8 cellular contexts compared by ENCODE assay signal in the genomic region with DNA sequence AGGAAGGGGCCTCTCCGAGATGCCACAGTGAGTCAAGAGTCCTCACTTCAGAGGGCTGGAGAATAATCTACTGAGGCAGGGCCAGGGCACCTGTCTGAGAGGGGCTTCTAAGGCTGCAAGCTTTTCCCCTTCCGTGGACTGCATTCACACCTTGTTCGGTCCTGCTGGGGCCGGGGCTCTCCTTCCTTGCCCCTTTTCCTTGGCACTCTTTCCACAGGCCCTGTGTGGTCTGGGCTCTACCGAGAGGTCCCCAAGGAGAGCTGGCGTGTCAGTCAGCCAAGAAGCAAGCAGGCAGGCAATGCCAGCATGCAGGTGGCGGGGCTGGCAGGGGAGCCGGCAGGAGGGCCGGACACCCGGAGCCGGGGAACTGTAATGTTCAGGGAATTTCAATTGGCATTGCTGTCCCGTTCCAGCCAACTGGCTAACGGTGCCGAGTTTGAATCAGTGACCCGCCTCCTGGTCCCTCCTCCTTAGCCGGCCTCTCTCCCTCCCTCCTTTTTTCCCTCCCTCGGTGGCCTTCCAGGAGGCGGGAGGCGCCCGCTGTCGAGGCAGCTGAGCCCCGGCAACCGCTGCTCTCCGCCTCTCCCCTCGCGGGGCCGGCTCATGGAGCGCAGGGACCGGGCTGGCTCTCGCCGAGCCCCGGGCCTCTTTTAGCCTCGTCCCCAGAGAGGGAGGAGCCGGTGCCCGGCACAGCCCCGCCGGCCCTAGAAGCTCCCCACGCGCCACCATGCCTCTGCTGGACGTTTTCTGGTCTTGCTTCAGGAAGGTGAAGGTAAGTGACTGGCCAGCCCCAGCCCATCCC. TPM values are rescaled to one million over a fixed set of nuclear protein-coding genes. Genes with fewer than 3 reads are reported as not detected.
DNase-seq lines count a peak whose midpoint lies in the region; ATAC-seq and TF ChIP-seq lines count a peak whose summit lies in the region.

A gene with protein sequence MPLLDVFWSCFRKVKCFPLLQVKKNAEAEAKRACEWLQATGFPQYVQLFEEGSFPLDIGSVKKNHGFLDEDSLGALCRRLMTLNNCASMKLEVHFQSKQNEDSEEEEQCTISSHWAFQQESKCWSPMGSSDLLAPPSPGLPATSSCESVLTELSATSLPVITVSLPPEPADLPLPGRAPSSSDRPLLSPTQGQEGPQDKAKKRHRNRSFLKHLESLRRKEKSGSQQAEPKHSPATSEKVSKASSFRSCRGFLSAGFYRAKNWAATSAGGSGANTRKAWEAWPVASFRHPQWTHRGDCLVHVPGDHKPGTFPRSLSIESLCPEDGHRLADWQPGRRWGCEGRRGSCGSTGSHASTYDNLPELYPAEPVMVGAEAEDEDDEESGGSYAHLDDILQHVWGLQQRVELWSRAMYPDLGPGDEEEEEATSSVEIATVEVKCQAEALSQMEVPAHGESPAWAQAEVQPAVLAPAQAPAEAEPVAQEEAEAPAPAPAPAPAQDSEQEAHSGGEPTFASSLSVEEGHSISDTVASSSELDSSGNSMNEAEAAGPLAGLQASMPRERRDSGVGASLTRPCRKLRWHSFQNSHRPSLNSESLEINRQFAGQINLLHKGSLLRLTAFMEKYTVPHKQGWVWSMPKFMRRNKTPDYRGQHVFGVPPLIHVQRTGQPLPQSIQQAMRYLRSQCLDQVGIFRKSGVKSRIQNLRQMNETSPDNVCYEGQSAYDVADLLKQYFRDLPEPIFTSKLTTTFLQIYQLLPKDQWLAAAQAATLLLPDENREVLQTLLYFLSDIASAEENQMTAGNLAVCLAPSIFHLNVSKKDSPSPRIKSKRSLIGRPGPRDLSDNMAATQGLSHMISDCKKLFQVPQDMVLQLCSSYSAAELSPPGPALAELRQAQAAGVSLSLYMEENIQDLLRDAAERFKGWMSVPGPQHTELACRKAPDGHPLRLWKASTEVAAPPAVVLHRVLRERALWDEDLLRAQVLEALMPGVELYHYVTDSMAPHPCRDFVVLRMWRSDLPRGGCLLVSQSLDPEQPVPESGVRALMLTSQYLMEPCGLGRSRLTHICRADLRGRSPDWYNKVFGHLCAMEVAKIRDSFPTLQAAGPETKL (plus strand): TSS at position 511 of the 802 bp plus-strand sequence. CDS start 217 bp downstream, at position 728.

- ATAC-seq in GM21360 (IDR thresholded peaks at IDR 0.05; ENCODE audit: unreplicated experiment) (no peak), HG03469 (IDR thresholded peaks at IDR 0.05; ENCODE audit: unreplicated experiment) (no peak)

- TF ChIP-seq POLR2A in thyroid gland (IDR thresholded peaks at IDR 0.05) = no peak

- no peaks in the 10 kb centered on the region for H3K79me2 ChIP-seq in mammary epithelial cell (ENCODE audit: insufficient read depth, low read length)

- H3K9me3 ChIP-seq in mammary epithelial cell (replicated peaks; ENCODE audit: insufficient read depth, low read length) (no peaks in the 10 kb centered on the region), thyroid gland (no peaks in the 10 kb centered on the region)

- no peaks in the 10 kb centered on the region for H4K20me1 ChIP-seq in mammary epithelial cell (ENCODE audit: insufficient read depth, low read length)

- intact Hi-C loops in mammary epithelial cell (cut with micrococcal nuclease) = no loop called here
- intact Hi-C loops in thyroid gland (cut with DNase I) = no loop called here

- H3K4me1 ChIP-seq in mammary epithelial cell (ENCODE audit: insufficient read depth, low read length) (no peaks in the 10 kb centered on the region), thyroid gland (peaks cover 0 to 3% of the 10 kb centered on the region in 2 donors)

- WGBS in mammary epithelial cell (ENCODE audit: low coverage, missing lambda C conversion rate) = 37% methylated on average over 31 of the region's 40 CpGs
- 0% methylated on average over 2 of the region's 40 CpGs; no CpG with 5 or more reads in 1 of the 2 donors for WGBS in thyroid gland, 2 donors

- no peaks in the 10 kb centered on the region for H3K36me3 ChIP-seq in mammary epithelial cell (ENCODE audit: insufficient read depth, low read length)
- no peaks in the 10 kb centered on the region for H3K36me3 ChIP-seq in thyroid gland

- dilution Hi-C loops in mammary epithelial cell (cut with HindIII; ENCODE audit: low sequenced_read_pairs) = no loop called here

- CTCF ChIA-PET in mammary epithelial cell (lab: Charles Lee; ENCODE audit: low non-redundant PET) = no interaction called here

- H3K4me3 ChIP-seq in mammary epithelial cell (replicated peaks in 1 of 3; ENCODE audit: insufficient read depth in 1 of 3, low read depth in 2 of 3, low read length in 3 of 3) (peak within 1 kb of the TSS in 2 of 3 experiments; percentile 35), thyroid gland (replicated peaks in 1 of 3) (no peak within 1 kb of the TSS)

- peak within 1 kb of the TSS; percentile 72 for H2AFZ ChIP-seq in mammary epithelial cell (ENCODE audit: low read depth, low read length)

- H3K27me3 ChIP-seq in mammary epithelial cell (ENCODE audit: insufficient read depth, low read length) = no peaks in the 10 kb centered on the region
- no peaks in the 10 kb centered on the region for H3K27me3 ChIP-seq in thyroid gland

- BruUV-seq in mammary epithelial cell (replicated peaks; lab: Mats Ljungman, UMichigan) = no TSS peak

- in situ Hi-C loops in mammary epithelial cell (cut with MboI; ENCODE audit: low sequenced_read_pairs in 2 of 2) = no loop called here

- peak; percentile 44 for DNase-seq in HT-29 (ENCODE audit: low spot score)
- DNase-seq in mammary epithelial cell = peak; percentile 34
- peak; percentile 17 for DNase-seq in kidney glomerular epithelial cell (lab: John Stamatoyannopoulos, UW)
- DNase-seq in thyroid gland = peak; percentile 35 to 39
- DNase-seq in SKM-1 (lab: John Stamatoyannopoulos, UW; ENCODE audit: unreplicated experiment) = no peak
- no peak for DNase-seq in activated naive CD4-positive, alpha-beta T cell treated with Interleukin-2 at 50 U/mL for 16 hours

- no peak within 1 kb of the TSS for H3K27ac ChIP-seq in mammary epithelial cell (ENCODE audit: insufficient read depth, low read depth, low read length)
- H3K27ac ChIP-seq in thyroid gland = no peak within 1 kb of the TSS

- no peak for TF ChIP-seq CTCF in mammary epithelial cell (conservative IDR thresholded peaks at IDR 0.05 in 1 of 2, IDR thresholded peaks at IDR 0.05 in 1 of 2; ENCODE audit: extremely low read depth in 1 of 2, insufficient read depth in 1 of 2, low read depth in 1 of 2, low read length in 2 of 2)
- TF ChIP-seq CTCF in thyroid gland (IDR thresholded peaks at IDR 0.05) = no peak

- H3K4me2 ChIP-seq in mammary epithelial cell (ENCODE audit: insufficient read depth, low read depth, low read length) = peak within 1 kb of the TSS; percentile 40

- H3K9ac ChIP-seq in mammary epithelial cell (ENCODE audit: insufficient read depth, low read length) = no peak within 1 kb of the TSS

RNA-seq across cellular contexts. Expression of the gene that starts here (rescaled TPM):
- 0.97 and 1.1 TPM in 2 replicates for total RNA-seq in HT-29 (2014; rRNA removed; shearing (Covaris generic))
- total RNA-seq in mammary epithelial cell (under 1 TPM; 0.17 to 0.78 TPM), thyroid gland (10 to 100 TPM; 10.5 to 35.6 (median 16.9) TPM)
- polyA plus RNA-seq in mammary epithelial cell = 0.19 TPM
- polyA minus RNA-seq in mammary epithelial cell = not detected

Comparison
In these comparisons a context has a peak if more than half of its experiments do, and no peak if none do; other contexts are left out.
1. Peak in DNase-seq, H3K4me3 ChIP-seq and H3K4me2 ChIP-seq in mammary epithelial cell; RNA of the gene not detected or under 1 TPM.
2. DNase-seq: peak in HT-29 (single experiment), kidney glomerular epithelial cell (single experiment) and thyroid gland (2 of 2); none in SKM-1 (single experiment) and activated naive CD4-positive, alpha-beta T cell treated with Interleukin-2 at 50 U/mL for 16 hours (single experiment).